22 cellular contexts compared by ENCODE assay signal in genomic region chr20:10701607-10702006, GRCh38. TPM values are rescaled to one million over a fixed set of nuclear protein-coding genes. Genes with fewer than 3 reads are reported as not detected.
"Had no signal": no experiment of that assay in that cellular context is flagged by ENCODE, and none has a peak within 500 bp of the region (broad histone marks: within the 10 kb centered on the region; RNA-seq: fewer than 3 reads in every experiment).

No MANE protein-coding gene starts in this region.

- H3K27me3 ChIP-seq: hepatocyte, neural progenitor cell, upper lobe of left lung had no signal

- H3K27ac ChIP-seq: hepatocyte, neural progenitor cell, thoracic aorta, upper lobe of left lung had no signal

- H3K36me3 Mint-ChIP-seq: activated naive CD8-positive, alpha-beta T cell; neural progenitor cell had no signal

- H3K79me2 ChIP-seq: hepatocyte had no signal

- ATAC-seq: activated CD4-positive, alpha-beta T cell treated with anti-CD3 and anti-CD28 coated beads for 36 hours; activated T-cell treated with anti-CD3 and anti-CD28 coated beads, Interleukin-2, amount 50 U/mL, for 4 hours; left lobe of liver; naive thymus-derived CD4-positive, alpha-beta T cell had no signal

- H3K9me3 Mint-ChIP-seq: activated B cell treated with CpG ODN at 0.5 μM for 24 hours; activated T-cell treated with anti-CD3 and anti-CD28 coated beads, Interleukin-2, amount 50 U/mL, for 4 hours; immature natural killer cell had no signal

- H2AFZ ChIP-seq: hepatocyte, neural progenitor cell had no signal

- H3K4me1 Mint-ChIP-seq: activated B cell treated with CpG ODN at 0.5 μM for 24 hours; activated CD4-positive, alpha-beta T cell treated with anti-CD3 and anti-CD28 coated beads for 36 hours; immature natural killer cell; naive thymus-derived CD4-positive, alpha-beta T cell had no signal

- H3K4me1 ChIP-seq: upper lobe of left lung had no signal

- H3K9me3 ChIP-seq: thoracic aorta, upper lobe of left lung had no signal

- H3K4me2 ChIP-seq: hepatocyte, neural progenitor cell had no signal

- H3K36me3 ChIP-seq: neural progenitor cell, thoracic aorta, upper lobe of left lung had no signal

- H3K4me3 Mint-ChIP-seq: activated B cell treated with CpG ODN at 0.5 μM for 24 hours; activated CD4-positive, alpha-beta T cell treated with anti-CD3 and anti-CD28 coated beads for 36 hours; activated naive CD8-positive, alpha-beta T cell; activated T-cell treated with anti-CD3 and anti-CD28 coated beads, Interleukin-2, amount 50 U/mL, for 4 hours; immature natural killer cell; naive thymus-derived CD4-positive, alpha-beta T cell; neural progenitor cell had no signal

- H3K27me3 Mint-ChIP-seq: activated B cell treated with CpG ODN at 0.5 μM for 24 hours had no signal

- H3K4me3 ChIP-seq: hepatocyte, lung, neural progenitor cell, thoracic aorta, upper lobe of left lung had no signal

- DNase-seq: activated B cell treated with CpG ODN at 0.5 μM for 24 hours; activated CD4-positive, alpha-beta T cell treated with anti-CD3 and anti-CD28 coated beads for 36 hours; activated CD4-positive, alpha-beta T cell treated with anti-CD3 and anti-CD28 coated beads, Interleukin-2, amount 50 U/mL, for 48 hours; activated CD8-positive, alpha-beta memory T cell treated with anti-CD3 and anti-CD28 coated beads, Interleukin-2, amount 50 U/mL, for 48 hours; activated naive CD4-positive, alpha-beta T cell; activated T-cell treated with anti-CD3 and anti-CD28 coated beads, Interleukin-2, amount 50 U/mL, for 4 hours; cerebellar nuclear complex; effector CD4-positive, alpha-beta T cell; foreskin melanocyte; immature natural killer cell; naive thymus-derived CD4-positive, alpha-beta T cell; stimulated activated CD4-positive, alpha-beta T cell treated with anti-CD3 and anti-CD28 coated beads, Interleukin-4, amount 100 ng/mL, for 24 hours; stimulated activated naive CD4-positive, alpha-beta T cell treated with Interleukin-2 at 50 U/mL for 16 hours; T-helper 9 cell; upper lobe of left lung had no signal

- H3K27ac Mint-ChIP-seq: activated B cell treated with CpG ODN at 0.5 μM for 24 hours; activated CD4-positive, alpha-beta T cell treated with anti-CD3 and anti-CD28 coated beads for 36 hours; activated naive CD8-positive, alpha-beta T cell; activated T-helper 2 cell treated with anti-CD3 and anti-CD28 coated beads, Interferon-gamma antibody, Interleukin-2, Interleukin-4, amounts not matched to agents 10 μg/mL and 5 μg/mL and 100 μg/mL, durations not matched to agents 14 hours and 24 hours and 36 hours; immature natural killer cell; neural progenitor cell had no signal

- H3K9ac ChIP-seq: neural progenitor cell had no signal

RNA-seq across cellular contexts. Expression of gene JAG1, which starts 27.8 kb away (rescaled TPM):
- total RNA-seq: activated B cell treated with CpG ODN at 0.5 μM for 24 hours had no signal
